ENCODE assay signal across 1 cellular context in the genomic region with DNA sequence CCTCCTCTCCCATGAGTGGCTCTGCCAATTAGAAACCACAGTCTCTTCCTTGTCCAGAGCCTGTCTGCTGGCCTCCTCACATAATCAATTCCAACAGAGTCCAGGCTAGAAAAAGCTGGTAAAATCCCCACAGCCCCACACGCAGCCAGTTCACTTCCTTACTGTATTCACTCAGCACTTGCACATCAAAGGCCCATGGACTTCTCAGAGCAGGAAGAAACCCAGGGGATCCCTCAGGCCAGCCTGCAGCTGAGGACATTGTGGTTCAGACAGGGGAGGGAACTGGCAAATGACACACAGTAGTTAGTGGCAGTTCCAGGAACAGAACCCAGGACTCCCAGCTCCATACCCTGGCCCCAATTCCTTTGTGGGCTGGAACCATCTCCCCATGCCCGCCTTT.
TF ChIP-seq lines count a peak whose summit lies in the region.

No MANE protein-coding gene starts in this region.

TF ChIP-seq in GM12878, 131 proteins besides CTCF, POLR2A, EP300 and RAD21 (continued from another document):
- TF ChIP-seq, protein P1, sequence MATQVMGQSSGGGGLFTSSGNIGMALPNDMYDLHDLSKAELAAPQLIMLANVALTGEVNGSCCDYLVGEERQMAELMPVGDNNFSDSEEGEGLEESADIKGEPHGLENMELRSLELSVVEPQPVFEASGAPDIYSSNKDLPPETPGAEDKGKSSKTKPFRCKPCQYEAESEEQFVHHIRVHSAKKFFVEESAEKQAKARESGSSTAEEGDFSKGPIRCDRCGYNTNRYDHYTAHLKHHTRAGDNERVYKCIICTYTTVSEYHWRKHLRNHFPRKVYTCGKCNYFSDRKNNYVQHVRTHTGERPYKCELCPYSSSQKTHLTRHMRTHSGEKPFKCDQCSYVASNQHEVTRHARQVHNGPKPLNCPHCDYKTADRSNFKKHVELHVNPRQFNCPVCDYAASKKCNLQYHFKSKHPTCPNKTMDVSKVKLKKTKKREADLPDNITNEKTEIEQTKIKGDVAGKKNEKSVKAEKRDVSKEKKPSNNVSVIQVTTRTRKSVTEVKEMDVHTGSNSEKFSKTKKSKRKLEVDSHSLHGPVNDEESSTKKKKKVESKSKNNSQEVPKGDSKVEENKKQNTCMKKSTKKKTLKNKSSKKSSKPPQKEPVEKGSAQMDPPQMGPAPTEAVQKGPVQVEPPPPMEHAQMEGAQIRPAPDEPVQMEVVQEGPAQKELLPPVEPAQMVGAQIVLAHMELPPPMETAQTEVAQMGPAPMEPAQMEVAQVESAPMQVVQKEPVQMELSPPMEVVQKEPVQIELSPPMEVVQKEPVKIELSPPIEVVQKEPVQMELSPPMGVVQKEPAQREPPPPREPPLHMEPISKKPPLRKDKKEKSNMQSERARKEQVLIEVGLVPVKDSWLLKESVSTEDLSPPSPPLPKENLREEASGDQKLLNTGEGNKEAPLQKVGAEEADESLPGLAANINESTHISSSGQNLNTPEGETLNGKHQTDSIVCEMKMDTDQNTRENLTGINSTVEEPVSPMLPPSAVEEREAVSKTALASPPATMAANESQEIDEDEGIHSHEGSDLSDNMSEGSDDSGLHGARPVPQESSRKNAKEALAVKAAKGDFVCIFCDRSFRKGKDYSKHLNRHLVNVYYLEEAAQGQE (IDR thresholded peaks at IDR 0.05; ENCODE audit: low read depth, low read length) = peak; percentile 65; the same call in 1 of the 2 replicates
- TF ChIP-seq, protein P2, sequence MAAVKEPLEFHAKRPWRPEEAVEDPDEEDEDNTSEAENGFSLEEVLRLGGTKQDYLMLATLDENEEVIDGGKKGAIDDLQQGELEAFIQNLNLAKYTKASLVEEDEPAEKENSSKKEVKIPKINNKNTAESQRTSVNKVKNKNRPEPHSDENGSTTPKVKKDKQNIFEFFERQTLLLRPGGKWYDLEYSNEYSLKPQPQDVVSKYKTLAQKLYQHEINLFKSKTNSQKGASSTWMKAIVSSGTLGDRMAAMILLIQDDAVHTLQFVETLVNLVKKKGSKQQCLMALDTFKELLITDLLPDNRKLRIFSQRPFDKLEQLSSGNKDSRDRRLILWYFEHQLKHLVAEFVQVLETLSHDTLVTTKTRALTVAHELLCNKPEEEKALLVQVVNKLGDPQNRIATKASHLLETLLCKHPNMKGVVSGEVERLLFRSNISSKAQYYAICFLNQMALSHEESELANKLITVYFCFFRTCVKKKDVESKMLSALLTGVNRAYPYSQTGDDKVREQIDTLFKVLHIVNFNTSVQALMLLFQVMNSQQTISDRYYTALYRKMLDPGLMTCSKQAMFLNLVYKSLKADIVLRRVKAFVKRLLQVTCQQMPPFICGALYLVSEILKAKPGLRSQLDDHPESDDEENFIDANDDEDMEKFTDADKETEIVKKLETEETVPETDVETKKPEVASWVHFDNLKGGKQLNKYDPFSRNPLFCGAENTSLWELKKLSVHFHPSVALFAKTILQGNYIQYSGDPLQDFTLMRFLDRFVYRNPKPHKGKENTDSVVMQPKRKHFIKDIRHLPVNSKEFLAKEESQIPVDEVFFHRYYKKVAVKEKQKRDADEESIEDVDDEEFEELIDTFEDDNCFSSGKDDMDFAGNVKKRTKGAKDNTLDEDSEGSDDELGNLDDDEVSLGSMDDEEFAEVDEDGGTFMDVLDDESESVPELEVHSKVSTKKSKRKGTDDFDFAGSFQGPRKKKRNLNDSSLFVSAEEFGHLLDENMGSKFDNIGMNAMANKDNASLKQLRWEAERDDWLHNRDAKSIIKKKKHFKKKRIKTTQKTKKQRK (IDR thresholded peaks at IDR 0.05; ENCODE audit: low read depth, low read length) = no peak
- no peak for TF ChIP-seq EZH2 (IDR thresholded peaks at IDR 0.05; ENCODE audit: borderline replicate concordance, control insufficient read depth, low read depth, low read length)
